9 cellular contexts compared by ENCODE assay signal in the genomic region with DNA sequence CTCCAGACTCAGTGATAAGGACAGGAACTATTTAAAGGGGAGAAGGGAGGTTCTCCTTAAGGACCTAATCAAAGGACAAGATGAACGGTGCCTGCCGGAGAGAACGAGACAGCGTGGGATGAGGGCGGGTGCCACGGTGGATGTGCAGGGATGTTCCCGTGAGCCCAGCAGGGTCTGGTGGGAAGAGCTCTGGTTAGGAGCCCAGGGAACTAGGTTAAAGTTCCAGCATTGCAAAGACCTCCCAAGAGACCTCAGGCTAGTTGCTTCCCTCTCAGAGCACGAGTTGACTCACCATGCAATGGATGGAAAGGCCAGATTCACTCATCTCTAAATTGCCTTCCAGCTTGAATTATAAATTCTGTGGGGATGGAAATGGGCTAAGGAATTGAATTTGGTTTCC. TPM values are rescaled to one million over a fixed set of nuclear protein-coding genes. Genes with fewer than 3 reads are reported as not detected.
DNase-seq lines count a peak whose midpoint lies in the region; ATAC-seq and TF ChIP-seq lines count a peak whose summit lies in the region.
"Had no signal": no experiment of that assay in that cellular context is flagged by ENCODE, and none has a peak within 500 bp of the region (broad histone marks: within the 10 kb centered on the region; RNA-seq: fewer than 3 reads in every experiment).

No MANE protein-coding gene starts in this region.

- no peak overlapping the region for H3K4me3 ChIP-seq in CD4-positive, CD25-positive, alpha-beta regulatory T cell (ENCODE audit: low read depth, low read length)

- peak overlapping the region; percentile 1 for H3K27ac ChIP-seq in CD4-positive, CD25-positive, alpha-beta regulatory T cell (ENCODE audit: insufficient read depth, low read length, poor library complexity, severe bottlenecking)

- TF ChIP-seq CTCF in activated B cell treated with CpG ODN at 0.5 μM for 24 hours (IDR thresholded peaks at IDR 0.05) (no peak), GM13977 (IDR thresholded peaks at IDR 0.05; ENCODE audit: extremely low read depth, insufficient read depth, missing control alignments) (no peak)

- no peak for DNase-seq in CD4-positive, CD25-positive, alpha-beta regulatory T cell
- peak; percentile 16 for DNase-seq in activated B cell treated with CpG ODN at 0.5 μM for 24 hours
- DNase-seq in Right ventricle myocardium superior = peak; percentile 75
- peak; percentile 63 for DNase-seq in sciatic nerve (ENCODE audit: low spot score)
- DNase-seq in SHP77 (lab: John Stamatoyannopoulos, UW) = no peak
- DNase-seq in GM13977 (ENCODE audit: low spot score) = no peak
- no peak for DNase-seq in SW 1271 (lab: John Stamatoyannopoulos, UW)
- DNase-seq in NCI-H1436 treated with DMSO at 0.1 percent for 48 hours (lab: John Stamatoyannopoulos, UW) = no peak
- DNase-seq: NCI-H526 had no signal

- H3K9me3 Mint-ChIP-seq in CD4-positive, CD25-positive, alpha-beta regulatory T cell = no peaks in the 10 kb centered on the region
- H3K9me3 Mint-ChIP-seq in activated B cell treated with CpG ODN at 0.5 μM for 24 hours = no peaks in the 10 kb centered on the region

- H3K4me3 Mint-ChIP-seq in CD4-positive, CD25-positive, alpha-beta regulatory T cell = peak overlapping the region in 1 of 4 donors; percentile 42
- peak overlapping the region; percentile 24 for H3K4me3 Mint-ChIP-seq in activated B cell treated with CpG ODN at 0.5 μM for 24 hours

- H3K4me1 ChIP-seq in CD4-positive, CD25-positive, alpha-beta regulatory T cell (ENCODE audit: control insufficient read depth, insufficient read depth, low read length, poor library complexity, severe bottlenecking) = peaks cover 89% of the 10 kb centered on the region

- in situ Hi-C loops in GM13977 (cut with MboI; ENCODE audit: low pct_unique_long_range_greater_than_20kb, low sequenced_read_pairs, unreplicated experiment) = no loop called here

- H3K27ac Mint-ChIP-seq in CD4-positive, CD25-positive, alpha-beta regulatory T cell = peak overlapping the region in 1 of 3 donors; percentile 75
- H3K27ac Mint-ChIP-seq in activated B cell treated with CpG ODN at 0.5 μM for 24 hours = peak overlapping the region; percentile 99

- H3K27me3 ChIP-seq in CD4-positive, CD25-positive, alpha-beta regulatory T cell (ENCODE audit: control insufficient read depth, insufficient read depth, low read length) = no peaks in the 10 kb centered on the region

- peaks cover 25% of the 10 kb centered on the region for H3K36me3 Mint-ChIP-seq in CD4-positive, CD25-positive, alpha-beta regulatory T cell
- peaks cover 51% of the 10 kb centered on the region for H3K36me3 Mint-ChIP-seq in activated B cell treated with CpG ODN at 0.5 μM for 24 hours (ENCODE audit: low read depth)

- no peak for ATAC-seq in CD4-positive, CD25-positive, alpha-beta regulatory T cell (ENCODE audit: low read depth in 2 of 2)
- ATAC-seq in activated B cell treated with CpG ODN at 0.5 μM for 24 hours (ENCODE audit: low read depth) (no peak), Right ventricle myocardium superior (ENCODE audit: poor library complexity) (peak; percentile 40), sciatic nerve (peak; percentile 12)

- H3K27me3 Mint-ChIP-seq in CD4-positive, CD25-positive, alpha-beta regulatory T cell = no peaks in the 10 kb centered on the region
- no peaks in the 10 kb centered on the region for H3K27me3 Mint-ChIP-seq in activated B cell treated with CpG ODN at 0.5 μM for 24 hours

- H3K4me1 Mint-ChIP-seq in CD4-positive, CD25-positive, alpha-beta regulatory T cell = peaks cover 18 to 100% (median 71%) of the 10 kb centered on the region in 4 donors
- H3K4me1 Mint-ChIP-seq in activated B cell treated with CpG ODN at 0.5 μM for 24 hours = peaks cover 97% of the 10 kb centered on the region

- peaks cover 37% of the 10 kb centered on the region for H3K36me3 ChIP-seq in CD4-positive, CD25-positive, alpha-beta regulatory T cell (ENCODE audit: control insufficient read depth, insufficient read depth, low read length)

- intact Hi-C loops in activated B cell treated with CpG ODN at 0.5 μM for 24 hours (cut with micrococcal nuclease) (loop anchor here (1.0 to 5.0 kb wide), 4 partner anchors 10 to 188 kb away; partner anchors contain the start of gene GJD3), Right ventricle myocardium superior (cut with DNase I) (loop anchor here (10.0 kb wide), 1 partner anchor 246 kb away; the partner anchor contains the start of gene RARA), sciatic nerve (cut with DNase I) (loop anchor here (10.0 kb wide), 2 partner anchors 116 to 246 kb away; partner anchors contain the start of gene RARA)

- CTCF ChIA-PET in activated B cell treated with CpG ODN at 0.5 μM for 24 hours (lab: Charles Lee) = interaction anchor here (6.0 to 16.7 kb wide), 3 partner anchors 10 to 65 kb away, joined by 40 to 426 read pairs (median 76); no protein-coding TSS in a partner anchor

- H3K9me3 ChIP-seq in CD4-positive, CD25-positive, alpha-beta regulatory T cell (ENCODE audit: control insufficient read depth in 2 of 2, low read length in 2 of 2) = no peaks in the 10 kb centered on the region

- POLR2A ChIA-PET in activated B cell treated with CpG ODN at 0.5 μM for 24 hours (lab: Charles Lee) = interaction anchor here (0.7 to 40.7 kb wide), 8 partner anchors 1 to 1098 kb away, joined by 3 to 1885 read pairs (median 22); partner anchors contain the start of genes CCR7 and TOP2A

RNA-seq across cellular contexts. Expression of gene CCR7, which starts 14.7 kb away (rescaled TPM):
- 192 TPM for total RNA-seq in CD4-positive, CD25-positive, alpha-beta regulatory T cell
- polyA plus RNA-seq in CD4-positive, CD25-positive, alpha-beta regulatory T cell = 100 to 1,000 TPM; 351 to 828 (median 609) TPM
- 572 and 573 TPM in 2 replicates for total RNA-seq in activated B cell treated with CpG ODN at 0.5 μM for 24 hours
- total RNA-seq in Right ventricle myocardium superior = not detected
- 1.4 TPM for total RNA-seq in sciatic nerve

RNA-seq across cellular contexts. Expression of gene TNS4, which starts 49.2 kb away (rescaled TPM):
- total RNA-seq in CD4-positive, CD25-positive, alpha-beta regulatory T cell = 1.1 TPM
- under 1 TPM in 1 of 4 donors, not detected in 3; 0.16 TPM for polyA plus RNA-seq in CD4-positive, CD25-positive, alpha-beta regulatory T cell
- 0.18 TPM in 1 of 2 replicates, not detected in the other for total RNA-seq in activated B cell treated with CpG ODN at 0.5 μM for 24 hours
- not detected for total RNA-seq in Right ventricle myocardium superior
- total RNA-seq in sciatic nerve = 0.36 TPM

Comparison
In these comparisons a context has a peak if more than half of its experiments do, and no peak if none do; other contexts are left out.
1. ATAC-seq: peak in Right ventricle myocardium superior (single experiment) and sciatic nerve (single experiment); none in CD4-positive, CD25-positive, alpha-beta regulatory T cell (0 of 2) and activated B cell treated with CpG ODN at 0.5 μM for 24 hours (single experiment).
2. DNase-seq: peak in activated B cell treated with CpG ODN at 0.5 μM for 24 hours (single experiment), Right ventricle myocardium superior (single experiment) and sciatic nerve (single experiment); none in CD4-positive, CD25-positive, alpha-beta regulatory T cell (0 of 3), SHP77 (0 of 2), GM13977 (single experiment), SW 1271 (0 of 2) and NCI-H1436 treated with DMSO at 0.1 percent for 48 hours (single experiment).
3. RNA of gene CCR7, which starts 14.7 kb away (total RNA-seq): 572 to 573 TPM in activated B cell treated with CpG ODN at 0.5 μM for 24 hours and 192 TPM in CD4-positive, CD25-positive, alpha-beta regulatory T cell (single experiment); 1.4 TPM in sciatic nerve (single experiment) and not detected in Right ventricle myocardium superior (single experiment); every median in the first group is over 10 times any median in the second.